ENCODE assay signal across 1 cellular context in the genomic region with DNA sequence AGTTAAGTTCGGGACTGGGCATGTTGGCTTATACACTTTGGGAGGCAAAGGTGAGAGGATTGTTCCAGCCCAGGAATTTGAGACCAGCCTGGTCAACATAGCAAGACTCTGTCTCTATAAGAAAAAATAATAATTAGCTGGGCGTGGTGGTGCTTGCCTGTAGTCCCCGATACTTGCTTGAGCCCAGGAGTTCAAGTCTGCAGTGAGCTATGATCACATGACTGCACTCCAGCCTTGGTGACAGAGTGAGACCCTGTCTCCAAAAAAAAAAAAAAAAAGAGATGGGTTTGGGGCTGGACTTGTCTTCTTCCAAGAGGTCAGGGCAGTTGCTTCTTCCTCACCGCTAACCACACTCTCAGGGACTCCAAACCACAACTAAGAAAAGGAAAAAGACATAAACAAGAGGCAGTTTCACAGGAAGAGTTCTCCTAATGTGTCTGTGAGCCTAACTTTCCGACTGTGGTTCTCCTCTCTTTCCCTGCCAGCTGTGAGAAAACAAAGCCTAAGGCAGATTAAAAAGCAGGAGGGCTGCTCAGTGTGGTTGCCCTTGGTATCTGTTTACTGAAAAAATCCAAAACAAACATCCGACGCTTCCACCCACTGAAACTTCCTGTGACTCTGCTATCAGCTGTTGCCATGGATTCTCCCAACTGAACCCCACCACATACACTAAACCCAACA.
TF ChIP-seq lines count a peak whose summit lies in the region.

No MANE protein-coding gene starts in this region.

TF ChIP-seq in K562, 482 proteins besides CTCF, POLR2A, EP300 and RAD21 (continued from another document):
- TF ChIP-seq, protein P1, sequence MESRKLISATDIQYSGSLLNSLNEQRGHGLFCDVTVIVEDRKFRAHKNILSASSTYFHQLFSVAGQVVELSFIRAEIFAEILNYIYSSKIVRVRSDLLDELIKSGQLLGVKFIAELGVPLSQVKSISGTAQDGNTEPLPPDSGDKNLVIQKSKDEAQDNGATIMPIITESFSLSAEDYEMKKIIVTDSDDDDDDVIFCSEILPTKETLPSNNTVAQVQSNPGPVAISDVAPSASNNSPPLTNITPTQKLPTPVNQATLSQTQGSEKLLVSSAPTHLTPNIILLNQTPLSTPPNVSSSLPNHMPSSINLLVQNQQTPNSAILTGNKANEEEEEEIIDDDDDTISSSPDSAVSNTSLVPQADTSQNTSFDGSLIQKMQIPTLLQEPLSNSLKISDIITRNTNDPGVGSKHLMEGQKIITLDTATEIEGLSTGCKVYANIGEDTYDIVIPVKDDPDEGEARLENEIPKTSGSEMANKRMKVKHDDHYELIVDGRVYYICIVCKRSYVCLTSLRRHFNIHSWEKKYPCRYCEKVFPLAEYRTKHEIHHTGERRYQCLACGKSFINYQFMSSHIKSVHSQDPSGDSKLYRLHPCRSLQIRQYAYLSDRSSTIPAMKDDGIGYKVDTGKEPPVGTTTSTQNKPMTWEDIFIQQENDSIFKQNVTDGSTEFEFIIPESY (CRISPR knock-in tag; IDR thresholded peaks at IDR 0.05) = no peak
- TF ChIP-seq, protein P2, sequence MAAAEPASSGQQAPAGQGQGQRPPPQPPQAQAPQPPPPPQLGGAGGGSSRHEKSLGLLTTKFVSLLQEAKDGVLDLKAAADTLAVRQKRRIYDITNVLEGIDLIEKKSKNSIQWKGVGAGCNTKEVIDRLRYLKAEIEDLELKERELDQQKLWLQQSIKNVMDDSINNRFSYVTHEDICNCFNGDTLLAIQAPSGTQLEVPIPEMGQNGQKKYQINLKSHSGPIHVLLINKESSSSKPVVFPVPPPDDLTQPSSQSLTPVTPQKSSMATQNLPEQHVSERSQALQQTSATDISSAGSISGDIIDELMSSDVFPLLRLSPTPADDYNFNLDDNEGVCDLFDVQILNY (CRISPR knock-in tag; IDR thresholded peaks at IDR 0.05) = no peak
- TF ChIP-seq ZFP36 (IDR thresholded peaks at IDR 0.05; ENCODE audit: low read depth, low read length, partially characterized antibody) = no peak
- TF ChIP-seq, protein P3, sequence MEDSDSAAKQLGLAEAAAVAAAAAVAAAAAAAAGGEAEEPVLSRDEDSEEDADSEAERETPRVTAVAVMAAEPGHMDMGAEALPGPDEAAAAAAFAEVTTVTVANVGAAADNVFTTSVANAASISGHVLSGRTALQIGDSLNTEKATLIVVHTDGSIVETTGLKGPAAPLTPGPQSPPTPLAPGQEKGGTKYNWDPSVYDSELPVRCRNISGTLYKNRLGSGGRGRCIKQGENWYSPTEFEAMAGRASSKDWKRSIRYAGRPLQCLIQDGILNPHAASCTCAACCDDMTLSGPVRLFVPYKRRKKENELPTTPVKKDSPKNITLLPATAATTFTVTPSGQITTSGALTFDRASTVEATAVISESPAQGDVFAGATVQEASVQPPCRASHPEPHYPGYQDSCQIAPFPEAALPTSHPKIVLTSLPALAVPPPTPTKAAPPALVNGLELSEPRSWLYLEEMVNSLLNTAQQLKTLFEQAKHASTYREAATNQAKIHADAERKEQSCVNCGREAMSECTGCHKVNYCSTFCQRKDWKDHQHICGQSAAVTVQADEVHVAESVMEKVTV (CRISPR knock-in tag; IDR thresholded peaks at IDR 0.05) = 0 out of 2 replicates have a peak, but pooled peaks have one; percentile 15
- TF ChIP-seq FOSL1 (tag; conservative IDR thresholded peaks at IDR 0.05) = peak; percentile 35; the same call in 1 of the 2 replicates
